ENCODE assay signal across 14 cellular contexts in genomic region chr6:151317206-151317994, GRCh38.
DNase-seq lines count a peak whose midpoint lies in the region; ATAC-seq, FAIRE-seq and TF ChIP-seq lines count a peak whose summit lies in the region.
"Had no signal": no experiment of that assay in that cellular context is flagged by ENCODE, and none has a peak within 500 bp of the region (broad histone marks: within the 10 kb centered on the region; RNA-seq: fewer than 3 reads in every experiment).

No MANE protein-coding gene starts in this region.

- ATAC-seq in Right ventricle myocardium inferior, result peak; percentile 57
- ATAC-seq: body of pancreas; natural killer cell treated with Interleukin-12 subunit alpha and Interleukin-12 subunit beta and Interleukin-15 and Interleukin-18, amount 100 ng/mL, for 72 hours; upper lobe of right lung had no signal

- H3K36me3 ChIP-seq in left ventricle myocardium inferior (peaks cover 3% of the 10 kb centered on the region), mammary epithelial cell (ENCODE audit: insufficient read depth, low read length) (no peaks in the 10 kb centered on the region), kidney epithelial cell (ENCODE audit: control insufficient read depth, insufficient read depth, low read length) (no peaks in the 10 kb centered on the region)
- H3K36me3 ChIP-seq: upper lobe of right lung had no signal

- in situ Hi-C loops in mammary epithelial cell (cut with MboI; ENCODE audit: low sequenced_read_pairs in 2 of 2) (no loop called here), GM13977 (cut with MboI; ENCODE audit: low pct_unique_long_range_greater_than_20kb, low sequenced_read_pairs, unreplicated experiment) (no loop called here)

- WGBS in mammary epithelial cell (ENCODE audit: low coverage, missing lambda C conversion rate), result 94% methylated on average over 2 of the region's 2 CpGs

- H3K9me3 ChIP-seq in left ventricle myocardium inferior (replicated peaks) (peaks cover 4% of the 10 kb centered on the region), mammary epithelial cell (replicated peaks; ENCODE audit: insufficient read depth, low read length) (no peaks in the 10 kb centered on the region)
- H3K9me3 ChIP-seq: body of pancreas, upper lobe of right lung had no signal

- H3K27ac ChIP-seq in left ventricle myocardium inferior (replicated peaks) (no peak overlapping the region), mammary epithelial cell (ENCODE audit: insufficient read depth, low read depth, low read length) (no peak overlapping the region)
- H3K27ac ChIP-seq: body of pancreas, upper lobe of right lung had no signal

- no peaks in the 10 kb centered on the region for H3K27me3 ChIP-seq in left ventricle myocardium inferior (ENCODE audit: low read depth)
- H3K27me3 ChIP-seq in mammary epithelial cell (ENCODE audit: insufficient read depth, low read length), result no peaks in the 10 kb centered on the region
- no peaks in the 10 kb centered on the region for H3K27me3 ChIP-seq in kidney epithelial cell (ENCODE audit: control insufficient read depth, insufficient read depth, low read length)
- H3K27me3 ChIP-seq: body of pancreas, upper lobe of right lung had no signal

- no peaks in the 10 kb centered on the region for H3K79me2 ChIP-seq in mammary epithelial cell (ENCODE audit: insufficient read depth, low read length)

- BruUV-seq in mammary epithelial cell (replicated peaks; lab: Mats Ljungman, UMichigan), result no TSS peak

- H3K4me1 ChIP-seq in left ventricle myocardium inferior, result peaks cover 19% of the 10 kb centered on the region
- H3K4me1 ChIP-seq in mammary epithelial cell (ENCODE audit: insufficient read depth, low read length), result no peaks in the 10 kb centered on the region
- H3K4me1 ChIP-seq: upper lobe of right lung had no signal

- TF ChIP-seq CTCF in left ventricle myocardium inferior (IDR thresholded peaks at IDR 0.05; ENCODE audit: borderline replicate concordance) (no peak), mammary epithelial cell (conservative IDR thresholded peaks at IDR 0.05 in 1 of 2, IDR thresholded peaks at IDR 0.05 in 1 of 2; ENCODE audit: extremely low read depth in 1 of 2, insufficient read depth in 1 of 2, low read depth in 1 of 2, low read length in 2 of 2) (no peak), kidney epithelial cell (IDR thresholded peaks at IDR 0.05; ENCODE audit: insufficient read depth, low read length, poor library complexity, severe bottlenecking) (no peak), GM13977 (IDR thresholded peaks at IDR 0.05; ENCODE audit: extremely low read depth, insufficient read depth, missing control alignments) (no peak)

- dilution Hi-C loops in mammary epithelial cell (cut with HindIII; ENCODE audit: low sequenced_read_pairs), result loop anchor here (5.0 to 10.0 kb wide), 2 partner anchors 295 to 423 kb away; no protein-coding TSS in a partner anchor

- H3K4me2 ChIP-seq in mammary epithelial cell (ENCODE audit: insufficient read depth, low read depth, low read length), result no peak overlapping the region

- no peak overlapping the region for H2AFZ ChIP-seq in mammary epithelial cell (ENCODE audit: low read depth, low read length)

- intact Hi-C loops in Right ventricle myocardium inferior (cut with DNase I) (no loop called here), left ventricle myocardium inferior (cut with micrococcal nuclease) (no loop called here), mammary epithelial cell (cut with micrococcal nuclease) (no loop called here)

- DNase-seq in Right ventricle myocardium inferior (ENCODE audit: missing footprints) (no peak), left ventricle myocardium inferior (no peak), mammary epithelial cell (peak; percentile 69), kidney epithelial cell (ENCODE audit: low read depth) (peak; percentile 79), urothelium cell line (ENCODE audit: low spot score) (no peak), midbrain (lab: John Stamatoyannopoulos, UW) (no peak), SIG-M5 (lab: John Stamatoyannopoulos, UW) (no peak), GM13977 (ENCODE audit: low spot score) (no peak)
- DNase-seq: activated CD8-positive, alpha-beta memory T cell treated with anti-CD3 and anti-CD28 coated beads for 24 hours; body of pancreas; Kasumi-1; NCI-H524; upper lobe of right lung had no signal

- H3K4me3 ChIP-seq in left ventricle myocardium inferior (no peak overlapping the region), mammary epithelial cell (replicated peaks in 1 of 3; ENCODE audit: insufficient read depth in 1 of 3, low read depth in 2 of 3, low read length in 3 of 3) (no peak overlapping the region), kidney epithelial cell (ENCODE audit: low read depth, low read length) (no peak overlapping the region)
- H3K4me3 ChIP-seq: body of pancreas, upper lobe of right lung had no signal

- H3K9ac ChIP-seq in mammary epithelial cell (ENCODE audit: insufficient read depth, low read length), result no peak overlapping the region

- peak; percentile 30 for FAIRE-seq in urothelium cell line (lab: Jason Lieb, UNC)

- H4K20me1 ChIP-seq in mammary epithelial cell (ENCODE audit: insufficient read depth, low read length), result no peaks in the 10 kb centered on the region

- CTCF ChIA-PET in mammary epithelial cell (lab: Charles Lee; ENCODE audit: low non-redundant PET), result no interaction called here

Comparison
In these comparisons a context has a peak if more than half of its experiments do, and no peak if none do; other contexts are left out.
1. DNase-seq: peak in mammary epithelial cell (single experiment) and kidney epithelial cell (single experiment); none in Right ventricle myocardium inferior (single experiment), left ventricle myocardium inferior (single experiment), urothelium cell line (single experiment), midbrain (single experiment), SIG-M5 (single experiment) and GM13977 (single experiment).